15 cellular contexts compared by ENCODE assay signal in genomic region chr3:165466856-165467255, GRCh38.
"Had no signal": no experiment of that assay in that cellular context is flagged by ENCODE, and none has a peak within 500 bp of the region (broad histone marks: within the 10 kb centered on the region; RNA-seq: fewer than 3 reads in every experiment).

No MANE protein-coding gene starts in this region.

- H3K9me3 ChIP-seq: thyroid gland had no signal

- H3K79me2 ChIP-seq: parathyroid adenoma had no signal

- H3K36me3 ChIP-seq: thyroid gland had no signal

- ATAC-seq: activated CD4-positive, CD25-positive, alpha-beta regulatory T cell treated with anti-CD3 and anti-CD28 coated beads, Interleukin-2, amount 50 U/mL, for 24 hours; esophagus mucosa; foreskin keratinocyte; stimulated activated naive B cell treated with anti-CD40 and anti-IgM and Interleukin-4, amounts not matched to agents 10 μg/mL and 1 μg/mL and 100 μg/mL, for 72 hours; T-cell had no signal

- H3K27ac ChIP-seq: coronary artery, foreskin keratinocyte, parathyroid adenoma, thyroid gland had no signal

- H3K4me3 ChIP-seq: coronary artery, thyroid gland had no signal

- H3K4me1 ChIP-seq: parathyroid adenoma, thyroid gland had no signal

- H3K9ac ChIP-seq: parathyroid adenoma had no signal

- H3K27me3 ChIP-seq: foreskin keratinocyte, thyroid gland had no signal

- DNase-seq: activated CD4-positive, alpha-beta T cell treated with anti-CD3 and anti-CD28 coated beads, Interleukin-2, amount 50 U/mL, for 1 hour; activated CD8-positive, alpha-beta memory T cell treated with anti-CD3 and anti-CD28 coated beads for 24 hours; activated naive CD8-positive, alpha-beta T cell treated with anti-CD3 and anti-CD28 coated beads, Interleukin-2, amount 10 ng/mL, durations not matched to agents 7 days and 5 days; foreskin keratinocyte; kidney glomerular epithelial cell; retina; stimulated activated CD4-positive, alpha-beta T cell treated with anti-CD3 and anti-CD28 coated beads, Interleukin-2, amount 100 ng/mL, for 48 hours; stimulated activated naive B cell treated with anti-CD40 and anti-IgM and Interleukin-4, amounts not matched to agents 10 μg/mL and 1 μg/mL and 100 μg/mL, for 72 hours; T-cell; T-helper 9 cell; thyroid gland had no signal

- H2AFZ ChIP-seq: parathyroid adenoma had no signal
